In the genomic region with DNA sequence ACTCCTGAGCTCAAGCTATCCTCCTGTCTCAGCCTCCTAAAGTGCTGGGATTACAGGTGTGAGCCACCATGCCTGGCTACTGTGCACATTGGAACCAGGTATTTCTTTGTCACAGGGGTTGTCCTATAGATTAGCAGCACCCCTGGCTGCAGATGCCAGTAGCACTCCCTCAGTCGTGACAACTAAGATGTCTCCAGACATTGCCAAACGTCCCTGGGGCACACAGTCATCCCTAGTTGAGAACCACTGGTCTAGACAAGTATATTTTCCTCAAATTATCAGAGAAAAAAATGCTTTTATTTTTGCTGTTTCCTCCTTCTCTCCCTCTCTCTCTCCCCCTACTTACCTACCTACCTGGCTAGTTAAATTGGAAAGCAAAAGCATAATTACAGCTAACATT, we compare ENCODE assay signal across 25 cellular contexts.
"Had no signal": no experiment of that assay in that cellular context is flagged by ENCODE, and none has a peak within 500 bp of the region (broad histone marks: within the 10 kb centered on the region; RNA-seq: fewer than 3 reads in every experiment).

No MANE protein-coding gene starts in this region.

- ATAC-seq: activated CD4-positive, alpha-beta T cell treated with anti-CD3 and anti-CD28 coated beads for 36 hours; activated CD8-positive, alpha-beta memory T cell treated with anti-CD3 and anti-CD28 coated beads, Interleukin-2, amount 10 ng/mL, durations not matched to agents 7 days and 5 days; activated CD8-positive, alpha-beta T cell treated with anti-CD3 and anti-CD28 coated beads, Interleukin-2, amount 10 ng/mL, durations not matched to agents 7 days and 5 days; effector memory CD8-positive, alpha-beta T cell; gastrocnemius medialis; heart left ventricle had no signal

- H3K4me1 ChIP-seq: ascending aorta, breast epithelium, foreskin keratinocyte, gastrocnemius medialis, heart left ventricle had no signal

- H3K4me3 ChIP-seq: ascending aorta, breast epithelium, gastrocnemius medialis, heart left ventricle had no signal

- H3K27ac ChIP-seq: ascending aorta, breast epithelium, epithelial cell of prostate, foreskin keratinocyte, gastrocnemius medialis, heart left ventricle had no signal

- DNase-seq: activated CD4-positive, alpha-beta memory T cell treated with anti-CD3 and anti-CD28 coated beads for 36 hours; activated CD4-positive, alpha-beta T cell treated with anti-CD3 and anti-CD28 coated beads for 36 hours; activated CD4-positive, alpha-beta T cell treated with anti-CD3 and anti-CD28 coated beads, Interleukin-2, amount 10 ng/mL, durations not matched to agents 24 days and 14 days; activated CD4-positive, CD25-positive, alpha-beta regulatory T cell; activated CD4-positive, CD25-positive, alpha-beta regulatory T cell treated with anti-CD3 and anti-CD28 coated beads, Interleukin-2, amount 50 U/mL, for 72 hours; activated CD8-positive, alpha-beta memory T cell treated with anti-CD3 and anti-CD28 coated beads, Interleukin-2, amount 10 ng/mL, durations not matched to agents 7 days and 5 days; activated CD8-positive, alpha-beta memory T cell treated with anti-CD3 and anti-CD28 coated beads, Interleukin-2, amount 50 U/mL, for 4 hours; activated CD8-positive, alpha-beta T cell treated with anti-CD3 and anti-CD28 coated beads, Interleukin-2, amount 10 ng/mL, durations not matched to agents 7 days and 5 days; activated effector memory CD4-positive, alpha-beta T cell treated with anti-CD3 and anti-CD28 coated beads, Interleukin-2, amount 50 U/mL, for 16 hours; activated naive CD4-positive, alpha-beta T cell treated with anti-CD3 and anti-CD28 coated beads, Interleukin-2, amount 50 U/mL, for 16 hours; activated naive CD8-positive, alpha-beta T cell treated with anti-CD3 and anti-CD28 coated beads, Interleukin-2, amount 10 ng/mL, durations not matched to agents 7 days and 5 days; activated T-cell treated with anti-CD3 and anti-CD28 coated beads, Interleukin-2, amount 50 U/mL, for 1 hour; activated T-cell treated with anti-CD3 and anti-CD28 coated beads, Interleukin-2, amount 50 U/mL, for 48 hours; cortex of kidney; dermis blood vessel endothelial cell; effector CD4-positive, alpha-beta T cell; effector memory CD8-positive, alpha-beta T cell; gastrocnemius medialis; glutamatergic neuron; heart left ventricle; T-helper 2 cell had no signal

- H3K36me3 ChIP-seq: ascending aorta, breast epithelium, gastrocnemius medialis, heart left ventricle had no signal

- H3K27me3 ChIP-seq: ascending aorta, breast epithelium, foreskin keratinocyte, heart left ventricle had no signal

- H3K9me3 ChIP-seq: ascending aorta, breast epithelium, gastrocnemius medialis, heart left ventricle had no signal
